9 cellular contexts compared by ENCODE assay signal in genomic region chr11:2988996-2989395, GRCh38. TPM values are rescaled to one million over a fixed set of nuclear protein-coding genes. Genes with fewer than 3 reads are reported as not detected.
DNase-seq lines count a peak whose midpoint lies in the region; ATAC-seq and TF ChIP-seq lines count a peak whose summit lies in the region.
"Had no signal": no experiment of that assay in that cellular context is flagged by ENCODE, and none has a peak within 500 bp of the region (broad histone marks: within the 10 kb centered on the region; RNA-seq: fewer than 3 reads in every experiment).

No MANE protein-coding gene starts in this region.

- peak in 2 of 5 donors; percentile 13 to 19 for DNase-seq in CD4-positive, alpha-beta memory T cell
- DNase-seq in NCI-H526 treated with DMSO at 0.1 percent for 48 hours (lab: John Stamatoyannopoulos, UW) (peak; percentile 26), dorsolateral prefrontal cortex (no peak), nephron progenitor cell (no peak), NCI-H69 (lab: John Stamatoyannopoulos, UW) (no peak), left cardiac atrium (no peak)
- no peak for DNase-seq in stimulated activated CD4-positive, alpha-beta T cell treated with anti-CD3 and anti-CD28 coated beads, Interleukin-2, amount 100 ng/mL, for 48 hours
- DNase-seq: activated gamma-delta T cell had no signal

- no peak for TF ChIP-seq CTCF in dorsolateral prefrontal cortex (IDR thresholded peaks at IDR 0.05 in 54 of 56, conservative IDR thresholded peaks at IDR 0.05 in 2 of 56; ENCODE audit: low read depth in 1 of 56, partially characterized antibody in 56 of 56)
- no peak for TF ChIP-seq CTCF in nephron progenitor cell (IDR thresholded peaks at IDR 0.05)

- peak overlapping the region; percentile 84 for H3K27ac ChIP-seq in CD4-positive, alpha-beta memory T cell (ENCODE audit: low read depth, low read length)
- H3K27ac ChIP-seq in dorsolateral prefrontal cortex: peak overlapping the region in 53 of 59 donors; percentile 1 to 83 (median 62)

- H3K27me3 ChIP-seq in CD4-positive, alpha-beta memory T cell (ENCODE audit: insufficient read depth, low read length): no peaks in the 10 kb centered on the region
- H3K27me3 ChIP-seq in dorsolateral prefrontal cortex: no peaks in the 10 kb centered on the region

- no peaks in the 10 kb centered on the region for H3K9me3 ChIP-seq in CD4-positive, alpha-beta memory T cell (ENCODE audit: control insufficient read depth in 1 of 2, low read length in 2 of 2)

- no peak for ATAC-seq in GM21786 (IDR thresholded peaks at IDR 0.05; ENCODE audit: unreplicated experiment)
- no peak for ATAC-seq in left cardiac atrium

- intact Hi-C loops in CD4-positive, alpha-beta memory T cell (cut with micrococcal nuclease): loop anchor here (1.0 to 5.0 kb wide), 2 partner anchors 25 to 42 kb away; no protein-coding TSS in a partner anchor
- intact Hi-C loops in dorsolateral prefrontal cortex (cut with DNase I) (no loop called here), left cardiac atrium (cut with DNase I) (no loop called here)

- peak overlapping the region; percentile 93 to 100 (median 98) for H3K4me3 Mint-ChIP-seq in CD4-positive, alpha-beta memory T cell
- H3K4me3 Mint-ChIP-seq in nephron progenitor cell: peak overlapping the region; percentile 98

- peaks cover 26 to 73% (median 43%) of the 10 kb centered on the region in 4 donors for H3K4me1 Mint-ChIP-seq in CD4-positive, alpha-beta memory T cell
- peaks cover 42% of the 10 kb centered on the region for H3K4me1 Mint-ChIP-seq in nephron progenitor cell

- POLR2A ChIA-PET in CD4-positive, alpha-beta memory T cell (lab: Charles Lee; ENCODE audit: partially characterized antibody): interaction anchor here (0.8 to 8.8 kb wide), 16 partner anchors 9 to 97 kb away, joined by 3 to 178 read pairs (median 5); partner anchors contain the start of gene CARS1

- peak overlapping the region; percentile 48 to 90 for H3K4me3 ChIP-seq in CD4-positive, alpha-beta memory T cell (ENCODE audit: low read length in 2 of 2)
- H3K4me3 ChIP-seq in dorsolateral prefrontal cortex: peak overlapping the region in 42 of 59 donors; percentile 2 to 98 (median 85)

- H3K27ac Mint-ChIP-seq in CD4-positive, alpha-beta memory T cell: peak overlapping the region; percentile 80 to 99 (median 97)
- H3K27ac Mint-ChIP-seq in nephron progenitor cell: peak overlapping the region; percentile 56

- CTCF ChIA-PET in CD4-positive, alpha-beta memory T cell (lab: Charles Lee; ENCODE audit: partially characterized antibody): interaction anchor here (0.8 to 3.1 kb wide), 5 partner anchors 10 to 97 kb away, joined by 3 to 24 read pairs (median 13); no protein-coding TSS in a partner anchor

- H3K27me3 Mint-ChIP-seq in CD4-positive, alpha-beta memory T cell: peaks cover 0 to 2% of the 10 kb centered on the region in 2 donors
- no peaks in the 10 kb centered on the region for H3K27me3 Mint-ChIP-seq in nephron progenitor cell (ENCODE audit: low read depth, poor library complexity)

- H3K4me1 ChIP-seq in CD4-positive, alpha-beta memory T cell (ENCODE audit: insufficient read depth, low read length): peaks cover 65% of the 10 kb centered on the region

- H3K9me3 Mint-ChIP-seq in CD4-positive, alpha-beta memory T cell: no peaks in the 10 kb centered on the region
- no peaks in the 10 kb centered on the region for H3K9me3 Mint-ChIP-seq in nephron progenitor cell

- H3K36me3 Mint-ChIP-seq in CD4-positive, alpha-beta memory T cell: peaks cover 9 to 41% of the 10 kb centered on the region in 2 donors
- H3K36me3 Mint-ChIP-seq in nephron progenitor cell (ENCODE audit: low read depth): peaks cover 29% of the 10 kb centered on the region

- H3K36me3 ChIP-seq in CD4-positive, alpha-beta memory T cell (ENCODE audit: insufficient read depth, low read length): peaks cover 7% of the 10 kb centered on the region

RNA-seq across cellular contexts. Expression of gene NAP1L4, which starts 3.1 kb away (rescaled TPM):
- total RNA-seq in CD4-positive, alpha-beta memory T cell: 100 to 1,000 TPM; 299 to 303 TPM
- 100 to 1,000 TPM; 153 to 160 TPM for polyA plus RNA-seq in CD4-positive, alpha-beta memory T cell
- 100 to 1,000 TPM; 135 to 252 (median 182) TPM for total RNA-seq in dorsolateral prefrontal cortex
- total RNA-seq in left cardiac atrium: 100 to 1,000 TPM; 125 to 144 TPM

RNA-seq across cellular contexts. Expression of gene PHLDA2, which starts 59.8 kb away (rescaled TPM):
- total RNA-seq in CD4-positive, alpha-beta memory T cell: 1 to 10 TPM; 1.1 TPM
- 1 to 10 TPM in 1 of 2 donors, under 1 TPM in 1; 0.58 to 1.9 TPM for polyA plus RNA-seq in CD4-positive, alpha-beta memory T cell
- 1 to 10 TPM in 104 of 120 experiments, under 1 TPM in 13, not detected in 3; 0.52 to 7.6 (median 2.4) TPM for total RNA-seq in dorsolateral prefrontal cortex
- total RNA-seq in left cardiac atrium: 1 to 10 TPM; 2.2 to 3.4 TPM
